8 cellular contexts compared by ENCODE assay signal in genomic region chr19:33794578-33795369, GRCh38. TPM values are rescaled to one million over a fixed set of nuclear protein-coding genes. Genes with fewer than 3 reads are reported as not detected.
A peak's percentile ranks its signal among the peaks of the same experiment; 100 is the strongest.
DNase-seq lines count a peak whose midpoint lies in the region; ATAC-seq and TF ChIP-seq lines count a peak whose summit lies in the region.

No MANE protein-coding gene starts in this region.

- H3K4me1 ChIP-seq in ectodermal cell (ENCODE audit: control insufficient read depth, insufficient read depth, low read length) (peaks cover 17% of the 10 kb centered on the region), muscle layer of duodenum (ENCODE audit: control insufficient read depth in 1 of 2, insufficient read depth in 2 of 2, low read length in 2 of 2) (peaks cover 0 to 25% of the 10 kb centered on the region in 2 donors)

- H3K4me3 ChIP-seq in AG09309 (ENCODE audit: control insufficient read depth, low read depth, low read length) (peak overlapping the region; percentile 74), NB4 (ENCODE audit: low read depth, low read length) (peak overlapping the region; percentile 57), ectodermal cell (ENCODE audit: insufficient read depth, low read depth, low read length) (peak overlapping the region; percentile 88), muscle layer of duodenum (ENCODE audit: low read depth in 1 of 2, low read length in 2 of 2) (peak overlapping the region; percentile 44 to 85)

- TF ChIP-seq POLR2A in NB4 (IDR thresholded peaks at IDR 0.05; ENCODE audit: extremely low read depth, insufficient read length) = no peak

- TF ChIP-seq CTCF in AG09309 (IDR thresholded peaks at IDR 0.05; ENCODE audit: control insufficient read depth, insufficient read depth, low read depth, low read length, missing control alignments) = no peak
- TF ChIP-seq CTCF in NB4 (IDR thresholded peaks at IDR 0.05; ENCODE audit: low read depth, low read length) = no peak

- H3K27me3 ChIP-seq in ectodermal cell (ENCODE audit: control insufficient read depth, insufficient read depth, low read length, poor library complexity, severe bottlenecking) = no peaks in the 10 kb centered on the region
- no peaks in the 10 kb centered on the region for H3K27me3 ChIP-seq in muscle layer of duodenum (ENCODE audit: low read depth, low read length)

- DNase-seq in AG09309 (ENCODE audit: low read depth) = no peak
- DNase-seq in NB4 (ENCODE audit: low read depth) = no peak
- DNase-seq in AG20443 (ENCODE audit: low spot score) = no peak
- DNase-seq in DMS153 (lab: John Stamatoyannopoulos, UW) = no peak
- no peak for DNase-seq in DMS 273 treated with DMSO at 0.1 percent for 48 hours (lab: John Stamatoyannopoulos, UW)

- no peaks in the 10 kb centered on the region for H3K9me3 ChIP-seq in ectodermal cell (ENCODE audit: control insufficient read depth, low read length)
- H3K9me3 ChIP-seq in muscle layer of duodenum (ENCODE audit: control insufficient read depth in 1 of 2, low read length in 2 of 2) = no peaks in the 10 kb centered on the region

- peak overlapping the region; percentile 98 for H3K27ac ChIP-seq in ectodermal cell (ENCODE audit: insufficient read depth, low read depth, low read length, poor library complexity, severe bottlenecking)
- H3K27ac ChIP-seq in muscle layer of duodenum (ENCODE audit: low read length) = peak overlapping the region; percentile 63

- 17 to 18% methylated on average over 33 to 34 of the region's 34 CpGs for WGBS in ectodermal cell, 2 experiments

- ATAC-seq in esophagus mucosa = no peak

- no peaks in the 10 kb centered on the region for H3K36me3 ChIP-seq in ectodermal cell (ENCODE audit: control insufficient read depth, insufficient read depth, low read length)
- no peaks in the 10 kb centered on the region for H3K36me3 ChIP-seq in muscle layer of duodenum (ENCODE audit: control insufficient read depth in 1 of 2, insufficient read depth in 2 of 2, low read length in 2 of 2)

RNA-seq across cellular contexts. Expression of gene KCTD15, which starts 1.9 kb away (rescaled TPM):
- polyA plus RNA-seq in ectodermal cell (2013, experiment 1 of 4) = 58.5 TPM
- polyA plus RNA-seq in ectodermal cell (2013, experiment 2 of 4) = 63.5 TPM
- polyA plus RNA-seq in ectodermal cell (2013, experiment 3 of 4) = 48.7 TPM
- polyA plus RNA-seq in ectodermal cell (2013, experiment 4 of 4) = 59.1 TPM
- total RNA-seq in esophagus mucosa = 41.4 TPM
